25 cellular contexts compared by ENCODE assay signal in the genomic region with DNA sequence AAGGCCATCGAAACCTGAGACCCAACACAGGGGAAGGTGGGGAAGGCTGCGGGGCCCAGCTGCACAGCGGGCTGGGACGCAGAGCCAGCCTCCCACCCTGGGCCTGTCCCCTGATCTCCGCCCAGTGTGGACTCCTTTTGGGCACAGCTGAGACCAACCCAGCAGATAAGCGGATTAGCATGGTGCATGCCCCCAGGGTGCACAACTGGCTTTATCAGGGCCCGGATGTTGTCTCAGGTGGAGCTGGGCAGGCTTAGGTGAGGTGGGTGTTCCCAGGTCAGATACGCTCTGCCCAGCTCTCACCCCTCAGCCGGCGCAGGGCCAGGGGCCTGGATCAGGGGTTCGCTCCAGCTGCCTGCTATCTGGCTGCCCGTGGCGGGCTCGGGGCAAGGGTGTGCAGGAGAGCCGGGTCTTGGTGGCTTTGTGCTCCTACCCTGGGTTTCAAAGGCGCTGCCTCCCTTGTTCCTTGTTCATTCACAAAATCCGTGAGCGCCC. TPM values are rescaled to one million over a fixed set of nuclear protein-coding genes. Genes with fewer than 3 reads are reported as not detected.
DNase-seq lines count a peak whose midpoint lies in the region; ATAC-seq, FAIRE-seq and TF ChIP-seq lines count a peak whose summit lies in the region.
"Had no signal": no experiment of that assay in that cellular context is flagged by ENCODE, and none has a peak within 500 bp of the region (broad histone marks: within the 10 kb centered on the region; RNA-seq: fewer than 3 reads in every experiment).

No MANE protein-coding gene starts in this region.

- TF ChIP-seq CTCF in progenitor cell of endocrine pancreas (IDR thresholded peaks at IDR 0.05; ENCODE audit: unreplicated experiment): no peak

- no peak for TF ChIP-seq POLR2A in GM12892 (IDR thresholded peaks at IDR 0.05; ENCODE audit: low read depth, low read length)

- CTCF ChIA-PET in activated CD4-positive, alpha-beta memory T cell treated with anti-CD3 and anti-CD28 coated beads for 36 hours (lab: Charles Lee): no interaction called here
- CTCF ChIA-PET in activated CD4-positive, alpha-beta memory T cell treated with anti-CD3 and anti-CD28 coated beads, Interleukin-2, amount 10 ng/mL, durations not matched to agents 7 days and 5 days (lab: Charles Lee): no interaction called here

- H3K9me3 Mint-ChIP-seq in activated CD4-positive, alpha-beta memory T cell treated with anti-CD3 and anti-CD28 coated beads for 36 hours: peaks cover 14% of the 10 kb centered on the region
- H3K9me3 Mint-ChIP-seq in activated CD4-positive, alpha-beta memory T cell treated with anti-CD3 and anti-CD28 coated beads, Interleukin-2, amount 10 ng/mL, durations not matched to agents 7 days and 5 days: peaks cover 15% of the 10 kb centered on the region
- H3K9me3 Mint-ChIP-seq in progenitor cell of endocrine pancreas (ENCODE audit: low read depth): peaks cover 13% of the 10 kb centered on the region
- H3K9me3 Mint-ChIP-seq in effector memory CD8-positive, alpha-beta T cell: peaks cover 16 to 20% of the 10 kb centered on the region in 2 donors

- no peak overlapping the region for H3K4me3 Mint-ChIP-seq in activated CD4-positive, alpha-beta memory T cell treated with anti-CD3 and anti-CD28 coated beads for 36 hours
- no peak overlapping the region for H3K4me3 Mint-ChIP-seq in activated CD4-positive, alpha-beta memory T cell treated with anti-CD3 and anti-CD28 coated beads, Interleukin-2, amount 10 ng/mL, durations not matched to agents 7 days and 5 days
- H3K4me3 Mint-ChIP-seq in progenitor cell of endocrine pancreas (ENCODE audit: low read depth): no peak overlapping the region
- no peak overlapping the region for H3K4me3 Mint-ChIP-seq in effector memory CD8-positive, alpha-beta T cell
- H3K4me3 Mint-ChIP-seq: activated T-cell treated with anti-CD3 and anti-CD28 coated beads, Interleukin-2, amount 50 U/mL, for 4 hours; IgD-negative memory B cell; T-cell had no signal

- peak; percentile 3 for DNase-seq in activated CD4-positive, alpha-beta memory T cell treated with anti-CD3 and anti-CD28 coated beads for 36 hours
- no peak for DNase-seq in activated CD4-positive, alpha-beta memory T cell treated with anti-CD3 and anti-CD28 coated beads, Interleukin-2, amount 10 ng/mL, durations not matched to agents 7 days and 5 days
- DNase-seq in GM12892 (ENCODE audit: insufficient read length): peak; percentile 13
- DNase-seq in ecto neural progenitor cell (ENCODE audit: low spot score): peak; percentile 49
- peak; percentile 9 for DNase-seq in progenitor cell of endocrine pancreas (ENCODE audit: low spot score, unreplicated experiment)
- no peak for DNase-seq in effector memory CD8-positive, alpha-beta T cell
- no peak for DNase-seq in NCI-H2107 treated with DMSO at 0.1 percent for 48 hours (lab: John Stamatoyannopoulos, UW; ENCODE audit: unreplicated experiment)
- DNase-seq: activated T-cell treated with anti-CD3 and anti-CD28 coated beads, Interleukin-2, amount 50 U/mL, for 4 hours; MG63; NCI-H1417 treated with DMSO at 0.1 percent for 48 hours; NCI-H82; OCI-M1; SHP77 treated with DMSO at 0.1 percent for 48 hours; stimulated activated CD4-positive, alpha-beta T cell treated with anti-CD3 and anti-CD28 coated beads, Interleukin-2, amount 100 ng/mL, for 48 hours had no signal

- intact Hi-C loops in activated CD4-positive, alpha-beta memory T cell treated with anti-CD3 and anti-CD28 coated beads for 36 hours (cut with micrococcal nuclease): no loop called here

- H3K36me3 Mint-ChIP-seq in activated CD4-positive, alpha-beta memory T cell treated with anti-CD3 and anti-CD28 coated beads for 36 hours: peaks cover 3% of the 10 kb centered on the region
- H3K36me3 Mint-ChIP-seq in activated CD4-positive, alpha-beta memory T cell treated with anti-CD3 and anti-CD28 coated beads, Interleukin-2, amount 10 ng/mL, durations not matched to agents 7 days and 5 days (ENCODE audit: low read depth): no peaks in the 10 kb centered on the region
- peaks cover 2% of the 10 kb centered on the region for H3K36me3 Mint-ChIP-seq in progenitor cell of endocrine pancreas (ENCODE audit: insufficient read depth)
- H3K36me3 Mint-ChIP-seq in effector memory CD8-positive, alpha-beta T cell (ENCODE audit: insufficient read depth): no peaks in the 10 kb centered on the region
- H3K36me3 Mint-ChIP-seq: T-cell had no signal

- peaks cover 5% of the 10 kb centered on the region for H3K27me3 Mint-ChIP-seq in activated CD4-positive, alpha-beta memory T cell treated with anti-CD3 and anti-CD28 coated beads for 36 hours
- H3K27me3 Mint-ChIP-seq in activated CD4-positive, alpha-beta memory T cell treated with anti-CD3 and anti-CD28 coated beads, Interleukin-2, amount 10 ng/mL, durations not matched to agents 7 days and 5 days: no peaks in the 10 kb centered on the region
- H3K27me3 Mint-ChIP-seq in progenitor cell of endocrine pancreas: peaks cover 7% of the 10 kb centered on the region
- H3K27me3 Mint-ChIP-seq in effector memory CD8-positive, alpha-beta T cell: peaks cover 27 to 42% of the 10 kb centered on the region in 2 donors

- no peaks in the 10 kb centered on the region for H3K4me1 Mint-ChIP-seq in activated CD4-positive, alpha-beta memory T cell treated with anti-CD3 and anti-CD28 coated beads for 36 hours (ENCODE audit: low read depth)
- no peaks in the 10 kb centered on the region for H3K4me1 Mint-ChIP-seq in activated CD4-positive, alpha-beta memory T cell treated with anti-CD3 and anti-CD28 coated beads, Interleukin-2, amount 10 ng/mL, durations not matched to agents 7 days and 5 days
- peaks cover 7% of the 10 kb centered on the region for H3K4me1 Mint-ChIP-seq in progenitor cell of endocrine pancreas (ENCODE audit: low read depth)
- no peaks in the 10 kb centered on the region for H3K4me1 Mint-ChIP-seq in effector memory CD8-positive, alpha-beta T cell (ENCODE audit: low read depth in 2 of 2)
- H3K4me1 Mint-ChIP-seq: IgD-negative memory B cell, T-cell had no signal

- FAIRE-seq in GM12892 (lab: Jason Lieb, UNC): no peak
- FAIRE-seq: A549, astrocyte, G401.6, urothelium cell line had no signal

- no peak overlapping the region for H3K27ac Mint-ChIP-seq in activated CD4-positive, alpha-beta memory T cell treated with anti-CD3 and anti-CD28 coated beads for 36 hours
- H3K27ac Mint-ChIP-seq in activated CD4-positive, alpha-beta memory T cell treated with anti-CD3 and anti-CD28 coated beads, Interleukin-2, amount 10 ng/mL, durations not matched to agents 7 days and 5 days: no peak overlapping the region
- no peak overlapping the region for H3K27ac Mint-ChIP-seq in progenitor cell of endocrine pancreas
- H3K27ac Mint-ChIP-seq in effector memory CD8-positive, alpha-beta T cell: no peak overlapping the region
- H3K27ac Mint-ChIP-seq: activated naive CD4-positive, alpha-beta T cell treated with anti-CD3 and anti-CD28 coated beads, Interleukin-2, amount 50 U/mL, for 72 hours; IgD-negative memory B cell; T-cell had no signal

- POLR2A ChIA-PET in activated CD4-positive, alpha-beta memory T cell treated with anti-CD3 and anti-CD28 coated beads for 36 hours (lab: Charles Lee): no interaction called here
- POLR2A ChIA-PET in activated CD4-positive, alpha-beta memory T cell treated with anti-CD3 and anti-CD28 coated beads, Interleukin-2, amount 10 ng/mL, durations not matched to agents 7 days and 5 days (lab: Charles Lee): no interaction called here

- no peak for ATAC-seq in effector memory CD8-positive, alpha-beta T cell (replicated peaks)
- ATAC-seq in GM18517 (IDR thresholded peaks at IDR 0.05; ENCODE audit: unreplicated experiment): no peak
- ATAC-seq: activated naive CD4-positive, alpha-beta T cell treated with anti-CD3 and anti-CD28 coated beads, Interleukin-2, amount 50 U/mL, for 72 hours; activated T-cell treated with anti-CD3 and anti-CD28 coated beads, Interleukin-2, amount 50 U/mL, for 4 hours; left lung; T-cell had no signal

RNA-seq across cellular contexts. Expression of a gene that starts 28.0 kb away (rescaled TPM):
- not detected for total RNA-seq in activated CD4-positive, alpha-beta memory T cell treated with anti-CD3 and anti-CD28 coated beads for 36 hours
- total RNA-seq in activated CD4-positive, alpha-beta memory T cell treated with anti-CD3 and anti-CD28 coated beads, Interleukin-2, amount 10 ng/mL, durations not matched to agents 7 days and 5 days: not detected
- not detected for polyA plus RNA-seq in GM12892 (2012; ENCODE audit: missing spikeins)
- 0.02 TPM in 1 of 2 replicates, not detected in the other for total RNA-seq in progenitor cell of endocrine pancreas
- total RNA-seq: activated naive CD4-positive, alpha-beta T cell treated with anti-CD3 and anti-CD28 coated beads, Interleukin-2, amount 50 U/mL, for 72 hours; astrocyte; smooth muscle cell had no signal
- polyA plus RNA-seq: BJ, IgD-negative memory B cell, smooth muscle cell had no signal

RNA-seq across cellular contexts. Expression of a gene that starts 55.0 kb away (rescaled TPM):
- total RNA-seq in activated CD4-positive, alpha-beta memory T cell treated with anti-CD3 and anti-CD28 coated beads for 36 hours: not detected
- not detected for total RNA-seq in activated CD4-positive, alpha-beta memory T cell treated with anti-CD3 and anti-CD28 coated beads, Interleukin-2, amount 10 ng/mL, durations not matched to agents 7 days and 5 days
- 0.04 TPM for polyA plus RNA-seq in GM12892 (2012; ENCODE audit: missing spikeins)
- not detected in 2 replicates for total RNA-seq in progenitor cell of endocrine pancreas
- total RNA-seq: activated naive CD4-positive, alpha-beta T cell treated with anti-CD3 and anti-CD28 coated beads, Interleukin-2, amount 50 U/mL, for 72 hours; astrocyte; left lung; smooth muscle cell had no signal
- polyA plus RNA-seq: BJ, IgD-negative memory B cell, smooth muscle cell had no signal

Comparison
In these comparisons a context has a peak if more than half of its experiments do, and no peak if none do; other contexts are left out.
1. DNase-seq: peak in activated CD4-positive, alpha-beta memory T cell treated with anti-CD3 and anti-CD28 coated beads for 36 hours (single experiment), GM12892 (single experiment), ecto neural progenitor cell (single experiment) and progenitor cell of endocrine pancreas (single experiment); none in activated CD4-positive, alpha-beta memory T cell treated with anti-CD3 and anti-CD28 coated beads, Interleukin-2, amount 10 ng/mL, durations not matched to agents 7 days and 5 days (single experiment), effector memory CD8-positive, alpha-beta T cell (0 of 3) and NCI-H2107 treated with DMSO at 0.1 percent for 48 hours (single experiment).